In the genomic region with DNA sequence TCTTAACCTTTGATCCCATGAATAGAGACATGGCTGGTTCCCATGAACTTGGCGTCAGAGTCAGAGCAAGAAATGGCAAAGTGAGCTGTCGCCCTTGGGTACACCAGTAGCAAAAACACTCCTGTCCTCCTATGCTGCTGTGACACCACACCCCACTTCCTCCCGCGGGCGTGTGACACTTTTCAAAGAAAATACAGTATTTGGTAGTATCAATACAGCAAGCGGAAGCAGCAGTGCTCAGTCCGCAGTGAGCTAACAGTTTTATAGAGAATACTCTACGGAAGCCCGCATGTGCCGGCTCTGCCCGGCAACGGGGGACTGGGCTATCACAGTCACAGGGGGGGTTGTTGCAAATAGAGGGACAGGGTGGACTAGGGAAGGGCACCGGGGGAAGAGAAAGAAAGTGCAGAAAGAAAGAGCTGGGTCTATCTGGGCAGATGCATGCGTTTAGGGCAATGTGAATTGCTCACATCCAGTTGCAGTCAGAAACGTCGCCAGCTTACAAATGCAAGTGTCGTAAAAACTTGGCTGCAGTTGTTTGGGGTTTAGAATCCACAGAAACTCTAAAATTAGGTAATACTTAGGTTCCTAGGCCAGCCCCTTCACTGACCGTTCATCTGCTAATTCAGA, we compare ENCODE assay signal across 11 cellular contexts. TPM values are rescaled to one million over a fixed set of nuclear protein-coding genes. Genes with fewer than 3 reads are reported as not detected.
DNase-seq lines count a peak whose midpoint lies in the region; ATAC-seq and TF ChIP-seq lines count a peak whose summit lies in the region.
"Had no signal": no experiment of that assay in that cellular context is flagged by ENCODE, and none has a peak within 500 bp of the region (broad histone marks: within the 10 kb centered on the region; RNA-seq: fewer than 3 reads in every experiment).

No MANE protein-coding gene starts in this region.

- H3K4me3 Mint-ChIP-seq in T-helper 17 cell, result peak overlapping the region; percentile 85

- H3K36me3 Mint-ChIP-seq in T-helper 17 cell (ENCODE audit: low read depth), result peaks cover 8% of the 10 kb centered on the region

- intact Hi-C loops in posterior cingulate gyrus (cut with DNase I) (no loop called here), left lung (cut with DNase I) (no loop called here)

- H3K4me3 ChIP-seq in gastroesophageal sphincter, result no peak overlapping the region
- H3K4me3 ChIP-seq in left lung, result no peak overlapping the region
- H3K4me3 ChIP-seq: dorsolateral prefrontal cortex had no signal

- H3K4me1 ChIP-seq in gastroesophageal sphincter (no peaks in the 10 kb centered on the region), left lung (no peaks in the 10 kb centered on the region)

- H3K27ac Mint-ChIP-seq in T-helper 17 cell, result peak overlapping the region; percentile 92

- H3K9me3 ChIP-seq in T-helper 17 cell (ENCODE audit: control insufficient read depth, low read length, poor library complexity, severe bottlenecking) (no peaks in the 10 kb centered on the region), gastroesophageal sphincter (no peaks in the 10 kb centered on the region), left lung (no peaks in the 10 kb centered on the region)

- no peak for TF ChIP-seq POLR2A in gastroesophageal sphincter (IDR thresholded peaks at IDR 0.05)

- TF ChIP-seq CTCF in gastroesophageal sphincter (IDR thresholded peaks at IDR 0.05) (no peak), left lung (IDR thresholded peaks at IDR 0.05) (no peak)

- H3K4me1 Mint-ChIP-seq in T-helper 17 cell, result peaks cover 64% of the 10 kb centered on the region

- H3K27ac ChIP-seq in gastroesophageal sphincter (no peak overlapping the region), left lung (peak overlapping the region in 1 of 2 donors; percentile 2)
- H3K27ac ChIP-seq: dorsolateral prefrontal cortex had no signal

- H3K27me3 Mint-ChIP-seq in T-helper 17 cell, result no peaks in the 10 kb centered on the region

- H3K27me3 ChIP-seq in gastroesophageal sphincter (no peaks in the 10 kb centered on the region), left lung (no peaks in the 10 kb centered on the region)
- H3K27me3 ChIP-seq: dorsolateral prefrontal cortex had no signal

- ATAC-seq in T-helper 17 cell (peak; percentile 96), gastroesophageal sphincter (peak; percentile 7), HG03175 (IDR thresholded peaks at IDR 0.05; ENCODE audit: unreplicated experiment) (no peak), left lung (no peak), GM21723 (IDR thresholded peaks at IDR 0.05; ENCODE audit: unreplicated experiment) (no peak)

- 79 to 88% methylated on average over 9 to 17 of the region's 18 CpGs for WGBS in gastroesophageal sphincter (ENCODE audit: low coverage in 1 of 2), 2 donors

- H3K36me3 ChIP-seq in gastroesophageal sphincter, result no peaks in the 10 kb centered on the region
- no peaks in the 10 kb centered on the region for H3K36me3 ChIP-seq in left lung

- peak; percentile 36 to 61 (median 54) for DNase-seq in T-helper 17 cell
- peak; percentile 63 for DNase-seq in activated T-cell treated with anti-CD3 and anti-CD28 coated beads for 48 hours (ENCODE audit: low read depth)
- peak; percentile 22 for DNase-seq in stimulated activated CD8-positive, alpha-beta memory T cell treated with anti-CD3 and anti-CD28 coated beads, Interleukin-15, amount 100 ng/mL, for 24 hours (ENCODE audit: low read depth)
- no peak for DNase-seq in posterior cingulate gyrus
- no peak for DNase-seq in left lung
- DNase-seq: C1 segment of cervical spinal cord, dorsolateral prefrontal cortex, NCI-H1417 treated with DMSO at 0.1 percent for 48 hours had no signal

- no peak for TF ChIP-seq EP300 in gastroesophageal sphincter (IDR thresholded peaks at IDR 0.05)

RNA-seq across cellular contexts. Expression of a gene that starts 49.8 kb away (rescaled TPM):
- total RNA-seq in T-helper 17 cell (10 to 100 TPM; 66.3 to 70.0 TPM), gastroesophageal sphincter (1 to 10 TPM; 2.0 to 7.6 (median 4.3) TPM), left lung (1 to 10 TPM; 7.0 to 7.3 TPM)

Comparison
In these comparisons a context has a peak if more than half of its experiments do, and no peak if none do; other contexts are left out.
1. ATAC-seq: peak in T-helper 17 cell (single experiment) and gastroesophageal sphincter (single experiment); none in HG03175 (single experiment), left lung (single experiment) and GM21723 (single experiment).
2. DNase-seq: peak in T-helper 17 cell (3 of 3), activated T-cell treated with anti-CD3 and anti-CD28 coated beads for 48 hours (single experiment) and stimulated activated CD8-positive, alpha-beta memory T cell treated with anti-CD3 and anti-CD28 coated beads, Interleukin-15, amount 100 ng/mL, for 24 hours (single experiment); none in posterior cingulate gyrus (0 of 10) and left lung (0 of 2).
3. RNA of a gene that starts 49.8 kb away (total RNA-seq): 66.3 to 70.0 TPM in T-helper 17 cell; 7.0 to 7.3 TPM in left lung and 2.0 to 7.6 TPM in gastroesophageal sphincter; every median in the first group is over 4 times any median in the second.